ENCODE assay signal across 1 cellular context in the genomic region with DNA sequence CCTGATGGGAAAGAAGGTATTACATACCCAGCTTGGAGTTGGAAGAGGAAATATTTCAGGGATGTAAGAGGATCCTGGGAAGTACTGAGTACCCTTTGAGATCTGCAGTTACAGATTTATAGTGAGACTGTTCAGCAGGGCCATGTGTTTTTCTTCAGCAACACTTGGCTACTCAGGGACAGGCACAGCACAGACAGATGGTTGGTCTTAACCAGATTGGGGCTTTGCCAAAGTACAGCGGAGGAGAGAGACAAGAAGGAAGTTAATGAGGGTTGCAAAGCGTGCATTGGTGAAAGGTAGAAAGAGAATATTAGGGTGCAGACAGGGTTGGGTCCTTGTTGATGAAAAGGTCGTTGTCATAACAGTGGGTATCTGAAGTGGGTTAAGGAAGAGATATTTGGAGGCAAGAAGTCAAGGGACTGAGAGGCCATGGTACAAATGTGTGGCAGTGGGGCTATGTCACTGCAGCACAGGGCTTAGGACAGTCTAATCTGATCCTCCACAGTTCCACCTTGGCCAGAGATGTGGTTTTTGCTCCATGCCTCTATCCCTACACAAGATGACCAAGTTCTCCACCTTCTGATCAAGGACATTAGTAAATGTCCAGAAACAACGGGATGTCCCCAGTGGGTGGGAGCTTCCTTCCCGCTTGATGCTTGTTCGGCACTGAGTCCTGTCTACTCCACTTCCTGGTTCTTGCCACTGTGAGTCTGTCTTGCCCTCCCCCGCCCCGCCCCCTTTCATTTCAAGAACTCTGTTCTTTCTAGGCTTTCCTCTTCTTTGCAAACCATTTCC.
TF ChIP-seq lines count a peak whose summit lies in the region.

No MANE protein-coding gene starts in this region.

TF ChIP-seq in K562, 482 proteins besides CTCF, POLR2A, EP300 and RAD21 (continued from another document and continues in another):
- no peak for TF ChIP-seq ZNF347 (CRISPR knock-in tag; IDR thresholded peaks at IDR 0.05; ENCODE audit: low read depth)
- TF ChIP-seq SMC3 (conservative IDR thresholded peaks at IDR 0.05; ENCODE audit: insufficient read depth, low read depth, low read length): no peak
- TF ChIP-seq, protein P1, sequence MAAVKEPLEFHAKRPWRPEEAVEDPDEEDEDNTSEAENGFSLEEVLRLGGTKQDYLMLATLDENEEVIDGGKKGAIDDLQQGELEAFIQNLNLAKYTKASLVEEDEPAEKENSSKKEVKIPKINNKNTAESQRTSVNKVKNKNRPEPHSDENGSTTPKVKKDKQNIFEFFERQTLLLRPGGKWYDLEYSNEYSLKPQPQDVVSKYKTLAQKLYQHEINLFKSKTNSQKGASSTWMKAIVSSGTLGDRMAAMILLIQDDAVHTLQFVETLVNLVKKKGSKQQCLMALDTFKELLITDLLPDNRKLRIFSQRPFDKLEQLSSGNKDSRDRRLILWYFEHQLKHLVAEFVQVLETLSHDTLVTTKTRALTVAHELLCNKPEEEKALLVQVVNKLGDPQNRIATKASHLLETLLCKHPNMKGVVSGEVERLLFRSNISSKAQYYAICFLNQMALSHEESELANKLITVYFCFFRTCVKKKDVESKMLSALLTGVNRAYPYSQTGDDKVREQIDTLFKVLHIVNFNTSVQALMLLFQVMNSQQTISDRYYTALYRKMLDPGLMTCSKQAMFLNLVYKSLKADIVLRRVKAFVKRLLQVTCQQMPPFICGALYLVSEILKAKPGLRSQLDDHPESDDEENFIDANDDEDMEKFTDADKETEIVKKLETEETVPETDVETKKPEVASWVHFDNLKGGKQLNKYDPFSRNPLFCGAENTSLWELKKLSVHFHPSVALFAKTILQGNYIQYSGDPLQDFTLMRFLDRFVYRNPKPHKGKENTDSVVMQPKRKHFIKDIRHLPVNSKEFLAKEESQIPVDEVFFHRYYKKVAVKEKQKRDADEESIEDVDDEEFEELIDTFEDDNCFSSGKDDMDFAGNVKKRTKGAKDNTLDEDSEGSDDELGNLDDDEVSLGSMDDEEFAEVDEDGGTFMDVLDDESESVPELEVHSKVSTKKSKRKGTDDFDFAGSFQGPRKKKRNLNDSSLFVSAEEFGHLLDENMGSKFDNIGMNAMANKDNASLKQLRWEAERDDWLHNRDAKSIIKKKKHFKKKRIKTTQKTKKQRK (IDR thresholded peaks at IDR 0.05; ENCODE audit: borderline replicate concordance, low read depth, low read length): no peak
- no peak for TF ChIP-seq SMAD1 (IDR thresholded peaks at IDR 0.05; ENCODE audit: low read depth, low read length, partially characterized antibody)
- no peak for TF ChIP-seq MCM3 (IDR thresholded peaks at IDR 0.05)
- TF ChIP-seq, protein P2, sequence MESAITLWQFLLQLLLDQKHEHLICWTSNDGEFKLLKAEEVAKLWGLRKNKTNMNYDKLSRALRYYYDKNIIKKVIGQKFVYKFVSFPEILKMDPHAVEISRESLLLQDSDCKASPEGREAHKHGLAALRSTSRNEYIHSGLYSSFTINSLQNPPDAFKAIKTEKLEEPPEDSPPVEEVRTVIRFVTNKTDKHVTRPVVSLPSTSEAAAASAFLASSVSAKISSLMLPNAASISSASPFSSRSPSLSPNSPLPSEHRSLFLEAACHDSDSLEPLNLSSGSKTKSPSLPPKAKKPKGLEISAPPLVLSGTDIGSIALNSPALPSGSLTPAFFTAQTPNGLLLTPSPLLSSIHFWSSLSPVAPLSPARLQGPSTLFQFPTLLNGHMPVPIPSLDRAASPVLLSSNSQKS (CRISPR knock-in tag; IDR thresholded peaks at IDR 0.05): no peak
- TF ChIP-seq, protein P3, sequence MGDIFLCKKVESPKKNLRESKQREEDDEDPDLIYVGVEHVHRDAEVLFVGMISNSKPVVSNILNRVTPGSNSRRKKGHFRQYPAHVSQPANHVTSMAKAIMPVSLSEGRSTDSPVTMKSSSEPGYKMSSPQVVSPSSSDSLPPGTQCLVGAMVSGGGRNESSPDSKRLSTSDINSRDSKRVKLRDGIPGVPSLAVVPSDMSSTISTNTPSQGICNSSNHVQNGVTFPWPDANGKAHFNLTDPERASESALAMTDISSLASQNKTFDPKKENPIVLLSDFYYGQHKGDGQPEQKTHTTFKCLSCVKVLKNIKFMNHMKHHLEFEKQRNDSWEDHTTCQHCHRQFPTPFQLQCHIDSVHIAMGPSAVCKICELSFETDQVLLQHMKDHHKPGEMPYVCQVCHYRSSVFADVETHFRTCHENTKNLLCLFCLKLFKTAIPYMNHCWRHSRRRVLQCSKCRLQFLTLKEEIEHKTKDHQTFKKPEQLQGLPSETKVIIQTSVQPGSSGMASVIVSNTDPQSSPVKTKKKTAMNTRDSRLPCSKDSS (IDR thresholded peaks at IDR 0.05; ENCODE audit: low read depth, partially characterized antibody): no peak
- TF ChIP-seq RFX5 (IDR thresholded peaks at IDR 0.05; ENCODE audit: low read depth, low read length): no peak
- no peak for TF ChIP-seq TEAD2 (tag; IDR thresholded peaks at IDR 0.05)
- 0 out of 2 replicates have a peak, but pooled peaks have one; percentile 13 for TF ChIP-seq SMARCE1 (IDR thresholded peaks at IDR 0.05)
- no peak for TF ChIP-seq ZNF79 (CRISPR knock-in tag; IDR thresholded peaks at IDR 0.05; ENCODE audit: low read depth)
- no peak for TF ChIP-seq ERF (CRISPR knock-in tag; IDR thresholded peaks at IDR 0.05)
- TF ChIP-seq, protein P4, sequence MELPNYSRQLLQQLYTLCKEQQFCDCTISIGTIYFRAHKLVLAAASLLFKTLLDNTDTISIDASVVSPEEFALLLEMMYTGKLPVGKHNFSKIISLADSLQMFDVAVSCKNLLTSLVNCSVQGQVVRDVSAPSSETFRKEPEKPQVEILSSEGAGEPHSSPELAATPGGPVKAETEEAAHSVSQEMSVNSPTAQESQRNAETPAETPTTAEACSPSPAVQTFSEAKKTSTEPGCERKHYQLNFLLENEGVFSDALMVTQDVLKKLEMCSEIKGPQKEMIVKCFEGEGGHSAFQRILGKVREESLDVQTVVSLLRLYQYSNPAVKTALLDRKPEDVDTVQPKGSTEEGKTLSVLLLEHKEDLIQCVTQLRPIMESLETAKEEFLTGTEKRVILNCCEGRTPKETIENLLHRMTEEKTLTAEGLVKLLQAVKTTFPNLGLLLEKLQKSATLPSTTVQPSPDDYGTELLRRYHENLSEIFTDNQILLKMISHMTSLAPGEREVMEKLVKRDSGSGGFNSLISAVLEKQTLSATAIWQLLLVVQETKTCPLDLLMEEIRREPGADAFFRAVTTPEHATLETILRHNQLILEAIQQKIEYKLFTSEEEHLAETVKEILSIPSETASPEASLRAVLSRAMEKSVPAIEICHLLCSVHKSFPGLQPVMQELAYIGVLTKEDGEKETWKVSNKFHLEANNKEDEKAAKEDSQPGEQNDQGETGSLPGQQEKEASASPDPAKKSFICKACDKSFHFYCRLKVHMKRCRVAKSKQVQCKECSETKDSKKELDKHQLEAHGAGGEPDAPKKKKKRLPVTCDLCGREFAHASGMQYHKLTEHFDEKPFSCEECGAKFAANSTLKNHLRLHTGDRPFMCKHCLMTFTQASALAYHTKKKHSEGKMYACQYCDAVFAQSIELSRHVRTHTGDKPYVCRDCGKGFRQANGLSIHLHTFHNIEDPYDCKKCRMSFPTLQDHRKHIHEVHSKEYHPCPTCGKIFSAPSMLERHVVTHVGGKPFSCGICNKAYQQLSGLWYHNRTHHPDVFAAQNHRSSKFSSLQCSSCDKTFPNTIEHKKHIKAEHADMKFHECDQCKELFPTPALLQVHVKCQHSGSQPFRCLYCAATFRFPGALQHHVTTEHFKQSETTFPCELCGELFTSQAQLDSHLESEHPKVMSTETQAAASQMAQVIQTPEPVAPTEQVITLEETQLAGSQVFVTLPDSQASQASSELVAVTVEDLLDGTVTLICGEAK (IDR thresholded peaks at IDR 0.05): 0 out of 2 replicates have a peak, but pooled peaks have one; percentile 35
- TF ChIP-seq, protein P4 (CRISPR knock-in tag; IDR thresholded peaks at IDR 0.05): no peak
- no peak for TF ChIP-seq BACH1 (tag; IDR thresholded peaks at IDR 0.05)
- no peak for TF ChIP-seq PHB2 (IDR thresholded peaks at IDR 0.05; ENCODE audit: low read depth)
- no peak for TF ChIP-seq EWSR1 (IDR thresholded peaks at IDR 0.05; ENCODE audit: borderline replicate concordance, low read depth, partially characterized antibody)
- TF ChIP-seq SMARCB1 (IDR thresholded peaks at IDR 0.05; ENCODE audit: insufficient read length, low read depth): no peak
- no peak for TF ChIP-seq ZFP30 (CRISPR knock-in tag; IDR thresholded peaks at IDR 0.05; ENCODE audit: borderline replicate concordance)
- no peak for TF ChIP-seq ZNF717 (CRISPR knock-in tag; IDR thresholded peaks at IDR 0.05)
- TF ChIP-seq ZNF408 (CRISPR knock-in tag; IDR thresholded peaks at IDR 0.05; ENCODE audit: low read depth): no peak
- TF ChIP-seq CBFA2T3 (IDR thresholded peaks at IDR 0.05): no peak
- TF ChIP-seq DPF2 (IDR thresholded peaks at IDR 0.05): peak; percentile 26; the same call in 1 of the 2 replicates
- TF ChIP-seq ZNF766 (CRISPR knock-in tag; conservative IDR thresholded peaks at IDR 0.05): no peak
- no peak for TF ChIP-seq ZNF232 (CRISPR knock-in tag; IDR thresholded peaks at IDR 0.05)
- TF ChIP-seq PHF8 (IDR thresholded peaks at IDR 0.05; ENCODE audit: borderline replicate concordance, low read length): peak; percentile 38; the same call in 1 of the 2 replicates
- no peak for TF ChIP-seq SIRT6 (IDR thresholded peaks at IDR 0.05; ENCODE audit: low read depth, low read length)
- no peak for TF ChIP-seq ZNF316 (IDR thresholded peaks at IDR 0.05)
- TF ChIP-seq ZNF23 (CRISPR knock-in tag; IDR thresholded peaks at IDR 0.05): no peak
- TF ChIP-seq, protein P5, sequence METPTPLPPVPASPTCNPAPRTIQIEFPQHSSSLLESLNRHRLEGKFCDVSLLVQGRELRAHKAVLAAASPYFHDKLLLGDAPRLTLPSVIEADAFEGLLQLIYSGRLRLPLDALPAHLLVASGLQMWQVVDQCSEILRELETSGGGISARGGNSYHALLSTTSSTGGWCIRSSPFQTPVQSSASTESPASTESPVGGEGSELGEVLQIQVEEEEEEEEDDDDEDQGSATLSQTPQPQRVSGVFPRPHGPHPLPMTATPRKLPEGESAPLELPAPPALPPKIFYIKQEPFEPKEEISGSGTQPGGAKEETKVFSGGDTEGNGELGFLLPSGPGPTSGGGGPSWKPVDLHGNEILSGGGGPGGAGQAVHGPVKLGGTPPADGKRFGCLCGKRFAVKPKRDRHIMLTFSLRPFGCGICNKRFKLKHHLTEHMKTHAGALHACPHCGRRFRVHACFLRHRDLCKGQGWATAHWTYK (CRISPR knock-in tag; IDR thresholded peaks at IDR 0.05): no peak
- TF ChIP-seq, protein P6, sequence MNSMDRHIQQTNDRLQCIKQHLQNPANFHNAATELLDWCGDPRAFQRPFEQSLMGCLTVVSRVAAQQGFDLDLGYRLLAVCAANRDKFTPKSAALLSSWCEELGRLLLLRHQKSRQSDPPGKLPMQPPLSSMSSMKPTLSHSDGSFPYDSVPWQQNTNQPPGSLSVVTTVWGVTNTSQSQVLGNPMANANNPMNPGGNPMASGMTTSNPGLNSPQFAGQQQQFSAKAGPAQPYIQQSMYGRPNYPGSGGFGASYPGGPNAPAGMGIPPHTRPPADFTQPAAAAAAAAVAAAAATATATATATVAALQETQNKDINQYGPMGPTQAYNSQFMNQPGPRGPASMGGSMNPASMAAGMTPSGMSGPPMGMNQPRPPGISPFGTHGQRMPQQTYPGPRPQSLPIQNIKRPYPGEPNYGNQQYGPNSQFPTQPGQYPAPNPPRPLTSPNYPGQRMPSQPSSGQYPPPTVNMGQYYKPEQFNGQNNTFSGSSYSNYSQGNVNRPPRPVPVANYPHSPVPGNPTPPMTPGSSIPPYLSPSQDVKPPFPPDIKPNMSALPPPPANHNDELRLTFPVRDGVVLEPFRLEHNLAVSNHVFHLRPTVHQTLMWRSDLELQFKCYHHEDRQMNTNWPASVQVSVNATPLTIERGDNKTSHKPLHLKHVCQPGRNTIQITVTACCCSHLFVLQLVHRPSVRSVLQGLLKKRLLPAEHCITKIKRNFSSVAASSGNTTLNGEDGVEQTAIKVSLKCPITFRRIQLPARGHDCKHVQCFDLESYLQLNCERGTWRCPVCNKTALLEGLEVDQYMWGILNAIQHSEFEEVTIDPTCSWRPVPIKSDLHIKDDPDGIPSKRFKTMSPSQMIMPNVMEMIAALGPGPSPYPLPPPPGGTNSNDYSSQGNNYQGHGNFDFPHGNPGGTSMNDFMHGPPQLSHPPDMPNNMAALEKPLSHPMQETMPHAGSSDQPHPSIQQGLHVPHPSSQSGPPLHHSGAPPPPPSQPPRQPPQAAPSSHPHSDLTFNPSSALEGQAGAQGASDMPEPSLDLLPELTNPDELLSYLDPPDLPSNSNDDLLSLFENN (IDR thresholded peaks at IDR 0.05; ENCODE audit: low read depth in 2 of 2, low read length in 2 of 2): no peak
- no peak for TF ChIP-seq SUPT5H (IDR thresholded peaks at IDR 0.05)
- TF ChIP-seq, protein P7, sequence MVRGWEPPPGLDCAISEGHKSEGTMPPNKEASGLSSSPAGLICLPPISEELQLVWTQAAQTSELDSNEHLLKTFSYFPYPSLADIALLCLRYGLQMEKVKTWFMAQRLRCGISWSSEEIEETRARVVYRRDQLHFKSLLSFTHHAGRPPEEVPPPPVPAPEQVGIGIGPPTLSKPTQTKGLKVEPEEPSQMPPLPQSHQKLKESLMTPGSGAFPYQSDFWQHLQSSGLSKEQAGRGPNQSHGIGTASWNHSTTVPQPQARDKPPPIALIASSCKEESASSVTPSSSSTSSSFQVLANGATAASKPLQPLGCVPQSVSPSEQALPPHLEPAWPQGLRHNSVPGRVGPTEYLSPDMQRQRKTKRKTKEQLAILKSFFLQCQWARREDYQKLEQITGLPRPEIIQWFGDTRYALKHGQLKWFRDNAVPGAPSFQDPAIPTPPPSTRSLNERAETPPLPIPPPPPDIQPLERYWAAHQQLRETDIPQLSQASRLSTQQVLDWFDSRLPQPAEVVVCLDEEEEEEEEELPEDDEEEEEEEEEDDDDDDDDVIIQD (CRISPR knock-in tag; IDR thresholded peaks at IDR 0.05): no peak
